In genomic region chr21:14787312-14787711, GRCh38 we compare ENCODE assay signal across 7 cellular contexts.
"Had no signal": no experiment of that assay in that cellular context is flagged by ENCODE, and none has a peak within 500 bp of the region (broad histone marks: within the 10 kb centered on the region; RNA-seq: fewer than 3 reads in every experiment).

No MANE protein-coding gene starts in this region.

- DNase-seq: GDM1, GF-D8 had no signal

- FAIRE-seq: G401.6, GM12891, GM12892, GM18507, GM19239 had no signal
